ENCODE assay signal across 8 cellular contexts in the genomic region with DNA sequence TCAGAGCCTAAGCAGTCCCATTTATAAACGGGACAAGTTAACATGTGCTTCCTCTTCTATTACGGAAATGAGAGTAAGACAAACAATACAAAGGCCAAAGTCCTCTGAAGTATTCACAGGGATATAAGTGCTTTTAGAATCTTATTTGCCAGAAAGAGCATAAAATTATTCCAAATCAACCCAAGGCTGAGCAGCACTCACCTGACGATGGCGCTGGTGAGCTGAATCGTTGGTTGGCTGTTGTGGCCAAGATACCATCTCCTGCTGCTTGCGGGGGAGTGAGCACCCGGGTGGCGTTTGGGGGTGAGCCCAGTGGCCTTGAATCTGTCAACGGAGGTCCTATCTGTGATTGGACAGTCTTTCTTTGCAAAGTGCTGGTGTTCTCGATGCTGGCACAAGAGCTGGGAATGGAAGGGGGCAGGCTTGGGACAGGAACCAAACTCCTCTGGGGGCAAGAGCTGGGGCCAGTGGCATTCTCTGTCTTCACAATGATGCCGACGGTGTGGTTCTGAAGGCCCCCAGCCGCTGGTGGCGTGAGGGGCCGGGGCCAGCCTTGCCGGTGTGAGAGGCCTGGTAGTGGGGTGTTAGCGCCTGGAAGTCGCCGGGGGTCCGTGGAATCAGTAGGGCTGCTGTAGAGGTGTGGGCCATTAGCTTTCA. TPM values are rescaled to one million over a fixed set of nuclear protein-coding genes. Genes with fewer than 3 reads are reported as not detected.
DNase-seq lines count a peak whose midpoint lies in the region; ATAC-seq and TF ChIP-seq lines count a peak whose summit lies in the region.

No MANE protein-coding gene starts in this region.

- H3K4me2 ChIP-seq in SK-N-SH = no peak overlapping the region
- H3K4me2 ChIP-seq in PC-3 (ENCODE audit: low read length) = no peak overlapping the region

- H3K36me3 ChIP-seq in SK-N-SH (replicated peaks in 1 of 2; ENCODE audit: control insufficient read depth in 1 of 2, insufficient read depth in 2 of 2, low read length in 1 of 2) = peaks cover 75 to 88% of the 10 kb centered on the region in 2 experiments
- peaks cover 62% of the 10 kb centered on the region for H3K36me3 ChIP-seq in PC-3 (ENCODE audit: low read depth, low read length)

- no peak overlapping the region for H2AFZ ChIP-seq in SK-N-SH (ENCODE audit: low read depth)
- H2AFZ ChIP-seq in PC-3 (ENCODE audit: low read length) = no peak overlapping the region

- no peaks in the 10 kb centered on the region; a peak in 1 of 4 replicates for H3K4me1 ChIP-seq in SK-N-SH (ENCODE audit: control insufficient read depth in 1 of 2, insufficient read depth in 2 of 2, low read depth in 1 of 2, low read length in 1 of 2)
- H3K4me1 ChIP-seq in PC-3 (ENCODE audit: insufficient read depth, low read length) = peaks cover 12% of the 10 kb centered on the region

- no peak for ATAC-seq in SK-N-SH treated with all-trans-retinoic acid at 6 μM for 48 hours
- no peak for ATAC-seq in PC-3
- ATAC-seq in GM18505 (IDR thresholded peaks at IDR 0.05; ENCODE audit: unreplicated experiment) = no peak
- ATAC-seq in GM21360 (IDR thresholded peaks at IDR 0.05; ENCODE audit: unreplicated experiment) = no peak

- H3K27ac ChIP-seq in SK-N-SH (ENCODE audit: low read depth in 2 of 2, low read length in 1 of 2) (no peak overlapping the region), PC-3 (ENCODE audit: low read length) (no peak overlapping the region)

- H3F3A ChIP-seq in SK-N-SH (replicated peaks; ENCODE audit: insufficient read depth) (peaks cover 30% of the 10 kb centered on the region), PC-3 (ENCODE audit: low read length, unreplicated experiment) (peaks cover 4% of the 10 kb centered on the region)

- peaks cover 13% of the 10 kb centered on the region; the same call in 1 of the 2 replicates for H4K20me1 ChIP-seq in SK-N-SH (ENCODE audit: insufficient read depth)
- H4K20me1 ChIP-seq in PC-3 (ENCODE audit: low read length) = no peaks in the 10 kb centered on the region

- CTCF ChIA-PET in SK-N-SH (lab: Yijun Ruan, JAX) = interaction anchor here (0.6 to 8.8 kb wide), 10 partner anchors 10 to 212 kb away, joined by 3 to 63 read pairs (median 3); partner anchors contain the start of gene DHRS13
- CTCF ChIA-PET in PC-3 (lab: Charles Lee) = no interaction called here

- intact Hi-C loops in PC-3 (cut with micrococcal nuclease) = no loop called here

- TSS peak; percentile 13 for BruUV-seq in PC-3 (replicated peaks; lab: Mats Ljungman, UMichigan)

- no peak overlapping the region for H3K9ac ChIP-seq in SK-N-SH
- H3K9ac ChIP-seq in PC-3 (ENCODE audit: low read length) = no peak overlapping the region

- 69% methylated on average over 9 of the region's 20 CpGs for WGBS in SK-N-SH (ENCODE audit: low lambda C conversion rate)

- TF ChIP-seq POLR2A in erythroblast (IDR thresholded peaks at IDR 0.05; ENCODE audit: low read length) = no peak
- no peak for TF ChIP-seq POLR2A in GM18505 (IDR thresholded peaks at IDR 0.05; ENCODE audit: borderline replicate concordance, extremely low read depth, insufficient read depth, insufficient read length)

- no peaks in the 10 kb centered on the region for H3K9me2 ChIP-seq in SK-N-SH
- no peaks in the 10 kb centered on the region for H3K9me2 ChIP-seq in PC-3 (replicated peaks; ENCODE audit: low read length)

- H3K9me3 ChIP-seq in SK-N-SH = no peaks in the 10 kb centered on the region
- H3K9me3 ChIP-seq in PC-3 (ENCODE audit: low read length) = no peaks in the 10 kb centered on the region

- DNase-seq in SK-N-SH = no peak
- DNase-seq in PC-3 = no peak
- DNase-seq in erythroblast (lab: John Stamatoyannopoulos, UW) = peak; percentile 63 to 69
- peak; percentile 65 for DNase-seq in pulmonary artery endothelial cell (ENCODE audit: low read depth, low spot score)
- no peak for DNase-seq in COLO829 (ENCODE audit: low spot score)

- TF ChIP-seq EP300 in SK-N-SH (IDR thresholded peaks at IDR 0.05; ENCODE audit: borderline replicate concordance in 1 of 2, low read depth in 1 of 2, low read length in 1 of 2) = no peak

- H3K4me3 ChIP-seq in SK-N-SH (ENCODE audit: low read depth in 2 of 2, low read length in 1 of 2) (no peak overlapping the region), PC-3 (ENCODE audit: low read length) (no peak overlapping the region)

- TF ChIP-seq CTCF in SK-N-SH (IDR thresholded peaks at IDR 0.05) (peak; percentile 49), PC-3 (conservative IDR thresholded peaks at IDR 0.05; ENCODE audit: low read depth, low read length) (peak; percentile 50; the same call in 1 of the 2 replicates)

- H3K27me3 ChIP-seq in SK-N-SH (ENCODE audit: insufficient read depth) (no peaks in the 10 kb centered on the region), PC-3 (ENCODE audit: low read length) (no peaks in the 10 kb centered on the region)

- H3K79me2 ChIP-seq in SK-N-SH (ENCODE audit: insufficient read depth) = peaks cover 9% of the 10 kb centered on the region; the same call in 1 of the 2 replicates
- H3K79me2 ChIP-seq in PC-3 (ENCODE audit: low read length) = no peaks in the 10 kb centered on the region

- no peak for TF ChIP-seq RAD21 in SK-N-SH (IDR thresholded peaks at IDR 0.05; ENCODE audit: low read length)

- POLR2A ChIA-PET in SK-N-SH (lab: Yijun Ruan, JAX) = no interaction called here
- POLR2A ChIA-PET in PC-3 (lab: Charles Lee; ENCODE audit: unreplicated experiment) = no interaction called here

TF ChIP-seq in SK-N-SH, 30 proteins besides CTCF, POLR2A, EP300 and RAD21 (continues in another document):
- TF ChIP-seq CHD2 (IDR thresholded peaks at IDR 0.05; ENCODE audit: low read length, partially characterized antibody) = no peak
- TF ChIP-seq FOXJ3 (CRISPR knock-in tag; IDR thresholded peaks at IDR 0.05) = no peak
- TF ChIP-seq, protein P1, sequence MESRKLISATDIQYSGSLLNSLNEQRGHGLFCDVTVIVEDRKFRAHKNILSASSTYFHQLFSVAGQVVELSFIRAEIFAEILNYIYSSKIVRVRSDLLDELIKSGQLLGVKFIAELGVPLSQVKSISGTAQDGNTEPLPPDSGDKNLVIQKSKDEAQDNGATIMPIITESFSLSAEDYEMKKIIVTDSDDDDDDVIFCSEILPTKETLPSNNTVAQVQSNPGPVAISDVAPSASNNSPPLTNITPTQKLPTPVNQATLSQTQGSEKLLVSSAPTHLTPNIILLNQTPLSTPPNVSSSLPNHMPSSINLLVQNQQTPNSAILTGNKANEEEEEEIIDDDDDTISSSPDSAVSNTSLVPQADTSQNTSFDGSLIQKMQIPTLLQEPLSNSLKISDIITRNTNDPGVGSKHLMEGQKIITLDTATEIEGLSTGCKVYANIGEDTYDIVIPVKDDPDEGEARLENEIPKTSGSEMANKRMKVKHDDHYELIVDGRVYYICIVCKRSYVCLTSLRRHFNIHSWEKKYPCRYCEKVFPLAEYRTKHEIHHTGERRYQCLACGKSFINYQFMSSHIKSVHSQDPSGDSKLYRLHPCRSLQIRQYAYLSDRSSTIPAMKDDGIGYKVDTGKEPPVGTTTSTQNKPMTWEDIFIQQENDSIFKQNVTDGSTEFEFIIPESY (IDR thresholded peaks at IDR 0.05; ENCODE audit: borderline replicate concordance, low read depth) = no peak
- TF ChIP-seq POLR2AphosphoS5 (IDR thresholded peaks at IDR 0.05; ENCODE audit: low read depth, low read length) = no peak
- no peak for TF ChIP-seq TCF12 (IDR thresholded peaks at IDR 0.05)
- TF ChIP-seq TEAD4 (IDR thresholded peaks at IDR 0.05; ENCODE audit: borderline replicate concordance, insufficient read depth) = no peak
- no peak for TF ChIP-seq YY1 (IDR thresholded peaks at IDR 0.05; ENCODE audit: low read depth)

TF ChIP-seq in SK-N-SH treated with all-trans-retinoic acid at 6 μM for 48 hours, 23 proteins besides CTCF, POLR2A, EP300 and RAD21:
- TF ChIP-seq ESRRG (CRISPR knock-in tag; IDR thresholded peaks at IDR 0.05) (no peak), ARNTL (CRISPR knock-in tag; IDR thresholded peaks at IDR 0.05; ENCODE audit: borderline replicate concordance, low read depth) (no peak)

RNA-seq across cellular contexts. Expression of gene DHRS13, which starts 9.5 kb away (rescaled TPM):
- polyA plus RNA-seq in SK-N-SH (2012; rRNA removed) = 7.4 and 7.6 TPM in 2 replicates
- polyA plus RNA-seq in SK-N-SH (2012; cell fraction: cytosol; rRNA removed) = 6.3 and 7.5 TPM in 2 replicates
- polyA plus RNA-seq in SK-N-SH (2012; cell fraction: nucleus; rRNA removed) = 5.2 and 7.9 TPM in 2 replicates
- 4.9 and 5.1 TPM in 2 replicates for total RNA-seq in PC-3 (2014; rRNA removed)
- total RNA-seq in pulmonary artery endothelial cell = 5.5 and 7.9 TPM in 2 replicates

RNA-seq across cellular contexts. Expression of gene FLOT2, which starts 14.9 kb away (rescaled TPM):
- 89.8 and 105 TPM in 2 replicates for polyA plus RNA-seq in SK-N-SH (2012; rRNA removed)
- polyA plus RNA-seq in SK-N-SH (2012; cell fraction: cytosol; rRNA removed) = 71.5 and 96.6 TPM in 2 replicates
- 73.5 and 91.2 TPM in 2 replicates for polyA plus RNA-seq in SK-N-SH (2012; cell fraction: nucleus; rRNA removed)
- total RNA-seq in PC-3 (2014; rRNA removed) (23.1 and 34.7 TPM in 2 replicates), pulmonary artery endothelial cell (77.3 and 80.4 TPM in 2 replicates)

RNA-seq across cellular contexts. Expression of gene PHF12, which starts 38.9 kb away (rescaled TPM):
- polyA plus RNA-seq in SK-N-SH (2012; rRNA removed) = 17.8 and 24.0 TPM in 2 replicates
- polyA plus RNA-seq in SK-N-SH (2012; cell fraction: cytosol; rRNA removed) = 12.2 and 17.3 TPM in 2 replicates
- polyA plus RNA-seq in SK-N-SH (2012; cell fraction: nucleus; rRNA removed) = 53.0 and 68.5 TPM in 2 replicates
- total RNA-seq in PC-3 (2014; rRNA removed) = 20.6 and 25.0 TPM in 2 replicates
- 10.6 and 11.6 TPM in 2 replicates for total RNA-seq in pulmonary artery endothelial cell

RNA-seq across cellular contexts. Expression of gene ERAL1, which starts 57.6 kb away (rescaled TPM):
- polyA plus RNA-seq in SK-N-SH (2012; rRNA removed) = 57.3 and 66.1 TPM in 2 replicates
- 36.8 and 46.7 TPM in 2 replicates for polyA plus RNA-seq in SK-N-SH (2012; cell fraction: cytosol; rRNA removed)
- polyA plus RNA-seq in SK-N-SH (2012; cell fraction: nucleus; rRNA removed) = 86.2 and 87.2 TPM in 2 replicates
- total RNA-seq in PC-3 (2014; rRNA removed) (25.8 and 30.5 TPM in 2 replicates), pulmonary artery endothelial cell (30.7 and 49.2 TPM in 2 replicates)

Comparison
In these comparisons a context has a peak if more than half of its experiments do, and no peak if none do; other contexts are left out.
1. DNase-seq: peak in erythroblast (2 of 2) and pulmonary artery endothelial cell (single experiment); none in SK-N-SH (single experiment), PC-3 (single experiment) and COLO829 (single experiment).